Comparison of ENCODE assay signal across 16 cellular contexts in the genomic region with DNA sequence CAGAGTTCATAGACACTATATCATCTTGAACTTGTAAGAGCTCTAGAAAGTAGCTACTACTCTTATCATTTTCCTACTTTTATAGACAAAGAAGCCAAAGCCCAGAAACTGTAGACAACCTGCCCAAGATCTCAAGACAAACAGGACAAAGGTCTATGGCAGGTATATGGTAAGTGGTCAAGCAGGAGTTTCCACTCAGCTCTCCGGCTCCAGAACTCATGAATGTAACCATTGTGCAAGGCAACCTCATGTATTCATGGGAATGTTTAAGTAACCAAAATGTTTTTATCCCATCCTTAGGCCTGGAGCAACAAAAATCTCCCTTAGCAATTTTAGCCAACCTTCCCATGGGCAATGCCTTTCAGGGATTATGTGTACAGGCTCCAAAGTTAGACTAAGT.
DNase-seq lines count a peak whose midpoint lies in the region; ATAC-seq and TF ChIP-seq lines count a peak whose summit lies in the region.
"Had no signal": no experiment of that assay in that cellular context is flagged by ENCODE, and none has a peak within 500 bp of the region (broad histone marks: within the 10 kb centered on the region; RNA-seq: fewer than 3 reads in every experiment).

No MANE protein-coding gene starts in this region.

- no peaks in the 10 kb centered on the region for H3K9me3 ChIP-seq in cardiac muscle cell (ENCODE audit: low read depth)
- no peaks in the 10 kb centered on the region for H3K9me3 ChIP-seq in right atrium auricular region
- H3K9me3 ChIP-seq: BE2C had no signal

- H3K4me1 ChIP-seq in cardiac muscle cell (ENCODE audit: low read depth) (peaks cover 15% of the 10 kb centered on the region), right atrium auricular region (no peaks in the 10 kb centered on the region)
- H3K4me1 ChIP-seq: BE2C had no signal

- no peak for ATAC-seq in GM21515 (IDR thresholded peaks at IDR 0.05; ENCODE audit: unreplicated experiment)

- H3K36me3 ChIP-seq in cardiac muscle cell (no peaks in the 10 kb centered on the region), right atrium auricular region (no peaks in the 10 kb centered on the region)
- H3K36me3 ChIP-seq: BE2C had no signal

- no peak overlapping the region for H3K4me3 ChIP-seq in cardiac muscle cell
- no peak overlapping the region for H3K4me3 ChIP-seq in right atrium auricular region

- H3K27ac ChIP-seq in cardiac muscle cell (peak overlapping the region; percentile 79), right atrium auricular region (no peak overlapping the region)

- DNase-seq in cardiac muscle cell (ENCODE audit: low read depth in 1 of 2, low spot score in 1 of 2) = no peak
- DNase-seq in right atrium auricular region (ENCODE audit: low spot score) = no peak
- peak; percentile 2 for DNase-seq in NCI-H526 treated with DMSO at 0.1 percent for 48 hours (lab: John Stamatoyannopoulos, UW)
- peak; percentile 57 for DNase-seq in islet precursor cell
- DNase-seq in T-helper 2 cell = no peak
- no peak for DNase-seq in HCEC 1CT
- DNase-seq: BE2C; C1 segment of cervical spinal cord; CD4-positive, CD25-positive, alpha-beta regulatory T cell; CD8-positive, alpha-beta memory T cell; COR-L47; DMS153; DMS79; GDM1; GOT3 had no signal

- TF ChIP-seq CTCF in cardiac muscle cell (IDR thresholded peaks at IDR 0.05; ENCODE audit: low read depth, low read length) = no peak
- TF ChIP-seq CTCF in right atrium auricular region (IDR thresholded peaks at IDR 0.05) = no peak

- H3K27me3 ChIP-seq in cardiac muscle cell (no peaks in the 10 kb centered on the region), right atrium auricular region (no peaks in the 10 kb centered on the region)
- H3K27me3 ChIP-seq: BE2C had no signal

Comparison
In these comparisons a context has a peak if more than half of its experiments do, and no peak if none do; other contexts are left out.
1. DNase-seq: peak in NCI-H526 treated with DMSO at 0.1 percent for 48 hours (single experiment) and islet precursor cell (single experiment); none in cardiac muscle cell (0 of 2), right atrium auricular region (single experiment), T-helper 2 cell (0 of 5) and HCEC 1CT (single experiment).